In the genomic region with DNA sequence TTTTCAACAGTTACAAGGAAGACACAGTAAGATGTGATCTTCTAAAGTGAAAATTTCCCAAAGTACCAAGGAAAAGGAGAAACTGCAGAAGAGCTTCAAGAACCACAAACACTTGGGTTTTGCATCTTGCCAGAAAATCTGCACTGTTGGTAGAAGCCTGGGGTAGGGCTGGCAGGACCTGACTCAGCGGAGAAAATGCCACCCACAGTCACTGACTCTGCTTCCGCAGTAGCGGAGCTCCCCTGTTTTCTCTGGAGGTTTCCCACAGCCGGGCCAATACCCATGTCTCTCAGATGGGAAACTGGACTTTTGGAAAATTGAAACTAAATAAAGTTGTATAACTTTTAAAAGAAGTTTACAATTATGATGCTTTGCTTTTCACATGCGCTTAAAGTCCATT, we compare ENCODE assay signal across 22 cellular contexts.
DNase-seq lines count a peak whose midpoint lies in the region; ATAC-seq and TF ChIP-seq lines count a peak whose summit lies in the region.
"Had no signal": no experiment of that assay in that cellular context is flagged by ENCODE, and none has a peak within 500 bp of the region (broad histone marks: within the 10 kb centered on the region; RNA-seq: fewer than 3 reads in every experiment).

No MANE protein-coding gene starts in this region.

- peaks cover 16% of the 10 kb centered on the region for H3K27me3 Mint-ChIP-seq in T-helper 17 cell
- no peaks in the 10 kb centered on the region for H3K27me3 Mint-ChIP-seq in glutamatergic neuron (ENCODE audit: unreplicated experiment)

- DNase-seq in Ammon's horn (ENCODE audit: low spot score), result peak; percentile 45
- no peak for DNase-seq in T-helper 17 cell
- peak in 3 of 5 donors; percentile 26 to 45 (median 43) for DNase-seq in heart left ventricle
- peak in 9 of 10 donors; percentile 16 to 89 (median 49) for DNase-seq in posterior cingulate gyrus
- no peak for DNase-seq in NCI-H226
- no peak for DNase-seq in GM03348 (ENCODE audit: low spot score)
- DNase-seq in spleen, result no peak
- DNase-seq in glutamatergic neuron, result no peak
- DNase-seq: activated CD4-positive, alpha-beta T cell treated with anti-CD3 and anti-CD28 coated beads, Interleukin-2, amount 10 ng/mL, durations not matched to agents 7 days and 5 days; activated naive CD4-positive, alpha-beta T cell treated with anti-CD3 and anti-CD28 coated beads for 36 hours; COR-L47; esophagus squamous epithelium; kidney glomerular epithelial cell; mucosa of descending colon; NCI-H1694; NCI-H446 treated with DMSO at 0.1 percent for 48 hours; OCI-M1; SJCRH30; stimulated activated naive CD8-positive, alpha-beta T cell treated with anti-CD3 and anti-CD28 coated beads, Interleukin-15, Interleukin-2, amounts not matched to agents 100 U/mL and 50 U/mL, for 24 hours; T1000 had no signal

- intact Hi-C loops in heart left ventricle (cut with DNase I) (no loop called here), posterior cingulate gyrus (cut with DNase I) (no loop called here), spleen (cut with DNase I; ENCODE audit: low total_unique reads) (no loop called here)

- H3K4me3 ChIP-seq in heart left ventricle, result no peak overlapping the region
- no peak overlapping the region for H3K4me3 ChIP-seq in spleen
- H3K4me3 ChIP-seq: esophagus squamous epithelium, mucosa of descending colon, SJCRH30, vagina had no signal

- TF ChIP-seq POLR2A in heart left ventricle (IDR thresholded peaks at IDR 0.05), result no peak
- no peak for TF ChIP-seq POLR2A in spleen (IDR thresholded peaks at IDR 0.05)

- TF ChIP-seq CTCF in heart left ventricle (IDR thresholded peaks at IDR 0.05) (no peak), spleen (IDR thresholded peaks at IDR 0.05 in 8 of 11, conservative IDR thresholded peaks at IDR 0.05 in 3 of 11) (no peak), glutamatergic neuron (IDR thresholded peaks at IDR 0.05; ENCODE audit: partially characterized antibody, unreplicated experiment) (no peak)

- H3K9me3 Mint-ChIP-seq in glutamatergic neuron (ENCODE audit: unreplicated experiment), result no peaks in the 10 kb centered on the region
- H3K9me3 Mint-ChIP-seq: activated CD4-positive, alpha-beta T cell treated with anti-CD3 and anti-CD28 coated beads, Interleukin-2, amount 10 ng/mL, durations not matched to agents 7 days and 5 days; activated naive CD4-positive, alpha-beta T cell treated with anti-CD3 and anti-CD28 coated beads for 36 hours; brain had no signal

- 68 to 81% (median 79%) methylated on average over 5 of the region's 5 CpGs for WGBS in heart left ventricle, 4 donors
- WGBS in spleen, 5 donors, result 60 to 74% (median 62%) methylated on average over 5 of the region's 5 CpGs

- H3K27me3 ChIP-seq in heart left ventricle (no peaks in the 10 kb centered on the region), spleen (replicated peaks in 1 of 7) (no peaks in the 10 kb centered on the region)
- H3K27me3 ChIP-seq: esophagus squamous epithelium, SJCRH30, vagina had no signal

- no peak overlapping the region for H3K4me3 Mint-ChIP-seq in T-helper 17 cell
- H3K4me3 Mint-ChIP-seq in glutamatergic neuron (ENCODE audit: unreplicated experiment), result no peak overlapping the region
- H3K4me3 Mint-ChIP-seq: activated CD4-positive, alpha-beta T cell treated with anti-CD3 and anti-CD28 coated beads, Interleukin-2, amount 10 ng/mL, durations not matched to agents 7 days and 5 days; activated naive CD4-positive, alpha-beta T cell treated with anti-CD3 and anti-CD28 coated beads for 36 hours; brain had no signal

- H3K4me1 ChIP-seq in heart left ventricle (peaks cover 0 to 30% (median 8%) of the 10 kb centered on the region in 12 donors), spleen (peaks cover 0 to 42% (median 3%) of the 10 kb centered on the region in 6 donors)
- H3K4me1 ChIP-seq: SJCRH30, vagina had no signal

- ATAC-seq in T-helper 17 cell (no peak), heart left ventricle (peak; percentile 43 to 78 (median 59))
- ATAC-seq: mucosa of descending colon; stimulated activated naive CD8-positive, alpha-beta T cell treated with anti-CD3 and anti-CD28 coated beads, Interleukin-15, Interleukin-2, amounts not matched to agents 100 U/mL and 50 U/mL, for 24 hours had no signal

- no peaks in the 10 kb centered on the region for H3K36me3 Mint-ChIP-seq in T-helper 17 cell (ENCODE audit: low read depth)
- H3K36me3 Mint-ChIP-seq in glutamatergic neuron (ENCODE audit: unreplicated experiment), result no peaks in the 10 kb centered on the region

- H3K4me1 Mint-ChIP-seq in T-helper 17 cell (peaks cover 3% of the 10 kb centered on the region), glutamatergic neuron (ENCODE audit: low read depth, unreplicated experiment) (peaks cover 3% of the 10 kb centered on the region)
- H3K4me1 Mint-ChIP-seq: activated CD4-positive, alpha-beta T cell treated with anti-CD3 and anti-CD28 coated beads, Interleukin-2, amount 10 ng/mL, durations not matched to agents 7 days and 5 days had no signal

- H3K27ac Mint-ChIP-seq in T-helper 17 cell (peak overlapping the region; percentile 67), glutamatergic neuron (ENCODE audit: unreplicated experiment) (no peak overlapping the region)
- H3K27ac Mint-ChIP-seq: activated CD4-positive, alpha-beta T cell treated with anti-CD3 and anti-CD28 coated beads, Interleukin-2, amount 10 ng/mL, durations not matched to agents 7 days and 5 days; activated naive CD4-positive, alpha-beta T cell treated with anti-CD3 and anti-CD28 coated beads for 36 hours had no signal

- H3K9me3 ChIP-seq in T-helper 17 cell (ENCODE audit: control insufficient read depth, low read length, poor library complexity, severe bottlenecking) (no peaks in the 10 kb centered on the region), heart left ventricle (no peaks in the 10 kb centered on the region), spleen (no peaks in the 10 kb centered on the region)
- H3K9me3 ChIP-seq: esophagus squamous epithelium, mucosa of descending colon, SJCRH30, vagina had no signal

- H3K27ac ChIP-seq in heart left ventricle, result peak overlapping the region in 1 of 12 donors; percentile 23
- H3K27ac ChIP-seq in spleen, result peak overlapping the region in 1 of 8 donors; percentile 12
- H3K27ac ChIP-seq: esophagus squamous epithelium, SJCRH30, vagina had no signal

- H3K36me3 ChIP-seq in heart left ventricle (peaks cover 0 to 4% (median 0%) of the 10 kb centered on the region in 9 donors), spleen (peaks cover 0 to 41% (median 0%) of the 10 kb centered on the region in 6 donors)
- H3K36me3 ChIP-seq: esophagus squamous epithelium, vagina had no signal

Comparison
In these comparisons a context has a peak if more than half of its experiments do, and no peak if none do; other contexts are left out.
1. DNase-seq: peak in Ammon's horn (single experiment), heart left ventricle (3 of 5) and posterior cingulate gyrus (9 of 10); none in T-helper 17 cell (0 of 3), NCI-H226 (single experiment), GM03348 (single experiment), spleen (single experiment) and glutamatergic neuron (single experiment).